Comparison of ENCODE assay signal across 8 cellular contexts in genomic region chr2:20373241-20373640, GRCh38.
"Had no signal": no experiment of that assay in that cellular context is flagged by ENCODE, and none has a peak within 500 bp of the region (broad histone marks: within the 10 kb centered on the region; RNA-seq: fewer than 3 reads in every experiment).

No MANE protein-coding gene starts in this region.

- H3K27ac Mint-ChIP-seq: IgD-negative memory B cell had no signal

- DNase-seq: IMR-90, KBM-7, KG1 had no signal

- H3K27ac ChIP-seq: HL-60, KMS-11 had no signal

- ATAC-seq: HepG2, K562 had no signal

- H3K4me3 Mint-ChIP-seq: IgD-negative memory B cell had no signal

- H3K4me3 ChIP-seq: K562 had no signal
